7 cellular contexts compared by ENCODE assay signal in the genomic region with DNA sequence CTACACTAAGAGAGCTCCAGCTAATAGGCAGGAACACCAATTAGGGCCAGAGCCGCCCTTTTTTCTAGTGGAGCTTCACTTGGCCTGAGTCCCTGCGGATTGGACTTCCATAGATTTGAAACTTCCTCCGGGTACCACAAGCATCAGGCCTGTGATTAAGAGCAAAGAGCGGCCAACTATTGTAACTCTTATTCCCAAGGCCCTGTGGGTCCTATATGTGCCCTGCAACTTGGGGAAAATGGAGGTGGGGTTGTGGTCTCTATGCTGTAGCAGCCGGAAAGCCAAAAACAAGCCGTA. TPM values are rescaled to one million over a fixed set of nuclear protein-coding genes. Genes with fewer than 3 reads are reported as not detected.
A peak's percentile ranks its signal among the peaks of the same experiment; 100 is the strongest.
DNase-seq lines count a peak whose midpoint lies in the region; ATAC-seq and TF ChIP-seq lines count a peak whose summit lies in the region.

Gene NCBP2L (plus strand): TSS at position 198 of the 297 bp plus-strand sequence. CDS start 16,488 bp downstream, outside the sequence.

- H3K36me3 Mint-ChIP-seq in activated T-helper 1 cell treated with anti-CD3 and anti-CD28 coated beads, Interleukin-12 subunit alpha, Interleukin-12 subunit beta, Interleukin-2, Interleukin-4 antibody, amounts not matched to agents 30 ng/mL and 10 ng/mL and 1 ng/mL, durations not matched to agents 14 hours and 24 hours and 36 hours (ENCODE audit: low read depth), result no peaks in the 10 kb centered on the region
- no peaks in the 10 kb centered on the region for H3K36me3 Mint-ChIP-seq in stimulated activated naive B cell treated with anti-CD40 and anti-IgM and Interleukin-4, amounts not matched to agents 10 μg/mL and 1 μg/mL and 100 μg/mL, for 72 hours

- CTCF ChIA-PET in HEK293 (lab: Yijun Ruan, JAX), result interaction anchor here (0.6 to 7.3 kb wide), 46 partner anchors 8 to 914 kb away, joined by 3 to 155 read pairs (median 4); partner anchors contain the start of gene PRPS1

- peak within 1 kb of the TSS; percentile 99 for H3K4me2 ChIP-seq in hepatocyte

- WGBS in hepatocyte (ENCODE audit: low lambda C conversion rate, missing lambda C conversion rate), result 79% methylated on average over 6 of the region's 6 CpGs

- H3K4me1 Mint-ChIP-seq in activated T-helper 1 cell treated with anti-CD3 and anti-CD28 coated beads, Interleukin-12 subunit alpha, Interleukin-12 subunit beta, Interleukin-2, Interleukin-4 antibody, amounts not matched to agents 30 ng/mL and 10 ng/mL and 1 ng/mL, durations not matched to agents 14 hours and 24 hours and 36 hours (ENCODE audit: low read depth), result peaks cover 13% of the 10 kb centered on the region
- peaks cover 11 to 20% of the 10 kb centered on the region in 2 donors for H3K4me1 Mint-ChIP-seq in stimulated activated naive B cell treated with anti-CD40 and anti-IgM and Interleukin-4, amounts not matched to agents 10 μg/mL and 1 μg/mL and 100 μg/mL, for 72 hours

- no peak for DNase-seq in activated T-helper 1 cell treated with anti-CD3 and anti-CD28 coated beads, Interleukin-12 subunit alpha, Interleukin-12 subunit beta, Interleukin-2, Interleukin-4 antibody, amounts not matched to agents 30 ng/mL and 10 ng/mL and 1 ng/mL, durations not matched to agents 14 hours and 24 hours and 36 hours (ENCODE audit: low spot score)
- no peak for DNase-seq in hepatocyte (ENCODE audit: low spot score)
- no peak for DNase-seq in stimulated activated naive B cell treated with anti-CD40 and anti-IgM and Interleukin-4, amounts not matched to agents 10 μg/mL and 1 μg/mL and 100 μg/mL, for 72 hours
- DNase-seq in NCI-H446 treated with DMSO at 0.1 percent for 48 hours (lab: John Stamatoyannopoulos, UW), result no peak
- no peak for DNase-seq in GDM1 (lab: John Stamatoyannopoulos, UW)

- intact Hi-C loops in activated T-helper 1 cell treated with anti-CD3 and anti-CD28 coated beads, Interleukin-12 subunit alpha, Interleukin-12 subunit beta, Interleukin-2, Interleukin-4 antibody, amounts not matched to agents 30 ng/mL and 10 ng/mL and 1 ng/mL, durations not matched to agents 14 hours and 24 hours and 36 hours (cut with micrococcal nuclease), result loop anchor here (1.0 to 5.0 kb wide), 13 partner anchors 35 to 883 kb away; partner anchors contain the start of genes ATG4A and PSMD10

- H3K79me2 ChIP-seq in hepatocyte, result peaks cover 27% of the 10 kb centered on the region

- no peak for TF ChIP-seq CTCF in HEK293 (tag by site-specific recombination; IDR thresholded peaks at IDR 0.05)
- no peak for TF ChIP-seq CTCF in hepatocyte (IDR thresholded peaks at IDR 0.05; ENCODE audit: poor library complexity)

- H3K36me3 ChIP-seq in HEK293 (ENCODE audit: control insufficient read depth in 2 of 2, insufficient read depth in 1 of 2, low read length in 2 of 2) (no peaks in the 10 kb centered on the region), hepatocyte (replicated peaks; ENCODE audit: insufficient read depth, low read depth) (no peaks in the 10 kb centered on the region)

- H3K27ac Mint-ChIP-seq in activated T-helper 1 cell treated with anti-CD3 and anti-CD28 coated beads, Interleukin-12 subunit alpha, Interleukin-12 subunit beta, Interleukin-2, Interleukin-4 antibody, amounts not matched to agents 30 ng/mL and 10 ng/mL and 1 ng/mL, durations not matched to agents 14 hours and 24 hours and 36 hours, result peak within 1 kb of the TSS; percentile 71
- no peak within 1 kb of the TSS for H3K27ac Mint-ChIP-seq in stimulated activated naive B cell treated with anti-CD40 and anti-IgM and Interleukin-4, amounts not matched to agents 10 μg/mL and 1 μg/mL and 100 μg/mL, for 72 hours

- H3K4me3 ChIP-seq in HEK293 (ENCODE audit: low read depth, low read length) (no peak within 1 kb of the TSS), hepatocyte (peak within 1 kb of the TSS; percentile 77)

- H3K4me1 ChIP-seq in HEK293 (ENCODE audit: control insufficient read depth, insufficient read depth, low read length) (peaks cover 3% of the 10 kb centered on the region; the same call in 1 of the 2 replicates), hepatocyte (ENCODE audit: insufficient read depth) (peaks cover 33% of the 10 kb centered on the region)

- H3K9me2 ChIP-seq in hepatocyte (replicated peaks; ENCODE audit: insufficient read depth), result no peaks in the 10 kb centered on the region

- peak within 1 kb of the TSS; percentile 48 for H2AFZ ChIP-seq in hepatocyte

- H3K9me3 Mint-ChIP-seq in activated T-helper 1 cell treated with anti-CD3 and anti-CD28 coated beads, Interleukin-12 subunit alpha, Interleukin-12 subunit beta, Interleukin-2, Interleukin-4 antibody, amounts not matched to agents 30 ng/mL and 10 ng/mL and 1 ng/mL, durations not matched to agents 14 hours and 24 hours and 36 hours, result no peaks in the 10 kb centered on the region
- no peaks in the 10 kb centered on the region for H3K9me3 Mint-ChIP-seq in stimulated activated naive B cell treated with anti-CD40 and anti-IgM and Interleukin-4, amounts not matched to agents 10 μg/mL and 1 μg/mL and 100 μg/mL, for 72 hours

- ATAC-seq in stimulated activated naive B cell treated with anti-CD40 and anti-IgM and Interleukin-4, amounts not matched to agents 10 μg/mL and 1 μg/mL and 100 μg/mL, for 72 hours (replicated peaks), result no peak
- ATAC-seq in HG03520 (IDR thresholded peaks at IDR 0.05; ENCODE audit: unreplicated experiment), result no peak

- peaks cover 5% of the 10 kb centered on the region for H3K27me3 ChIP-seq in hepatocyte

- peaks cover 12% of the 10 kb centered on the region for H3K27me3 Mint-ChIP-seq in activated T-helper 1 cell treated with anti-CD3 and anti-CD28 coated beads, Interleukin-12 subunit alpha, Interleukin-12 subunit beta, Interleukin-2, Interleukin-4 antibody, amounts not matched to agents 30 ng/mL and 10 ng/mL and 1 ng/mL, durations not matched to agents 14 hours and 24 hours and 36 hours (ENCODE audit: insufficient read depth)
- peaks cover 0 to 17% of the 10 kb centered on the region in 2 donors for H3K27me3 Mint-ChIP-seq in stimulated activated naive B cell treated with anti-CD40 and anti-IgM and Interleukin-4, amounts not matched to agents 10 μg/mL and 1 μg/mL and 100 μg/mL, for 72 hours

- no peaks in the 10 kb centered on the region for H4K20me1 ChIP-seq in hepatocyte (ENCODE audit: insufficient read depth, poor library complexity, severe bottlenecking)

- POLR2A ChIA-PET in HEK293 (lab: Yijun Ruan, JAX), result interaction anchor here (1.1 to 2.8 kb wide), 4 partner anchors 46 to 118 kb away, joined by 4 to 33 read pairs (median 4); partner anchors contain the start of gene MID2

- no peaks in the 10 kb centered on the region for H3K9me3 ChIP-seq in HEK293 (ENCODE audit: control insufficient read depth, insufficient read depth, low read depth, low read length)
- H3K9me3 ChIP-seq in hepatocyte (ENCODE audit: low read depth), result no peaks in the 10 kb centered on the region

- H3K4me3 Mint-ChIP-seq in activated T-helper 1 cell treated with anti-CD3 and anti-CD28 coated beads, Interleukin-12 subunit alpha, Interleukin-12 subunit beta, Interleukin-2, Interleukin-4 antibody, amounts not matched to agents 30 ng/mL and 10 ng/mL and 1 ng/mL, durations not matched to agents 14 hours and 24 hours and 36 hours, result peak within 1 kb of the TSS; percentile 87
- peak within 1 kb of the TSS; percentile 79 to 80 for H3K4me3 Mint-ChIP-seq in stimulated activated naive B cell treated with anti-CD40 and anti-IgM and Interleukin-4, amounts not matched to agents 10 μg/mL and 1 μg/mL and 100 μg/mL, for 72 hours

- H3K27ac ChIP-seq in HEK293 (ENCODE audit: extremely low read depth, low read depth, low read length) (peak within 1 kb of the TSS; percentile 57), hepatocyte (peak within 1 kb of the TSS; percentile 60)

TF ChIP-seq in HEK293, 187 proteins besides CTCF, POLR2A, EP300 and RAD21:
- 0 out of 2 replicates have a peak, but pooled peaks have one; percentile 4 for TF ChIP-seq ZFHX2 (tag by site-specific recombination; conservative IDR thresholded peaks at IDR 0.05)
- TF ChIP-seq ZNF501 (tag by site-specific recombination; IDR thresholded peaks at IDR 0.05), result no peak

RNA-seq across cellular contexts. Expression of gene NCBP2L, which starts in this region (rescaled TPM):
- total RNA-seq in activated T-helper 1 cell treated with anti-CD3 and anti-CD28 coated beads, Interleukin-12 subunit alpha, Interleukin-12 subunit beta, Interleukin-2, Interleukin-4 antibody, amounts not matched to agents 30 ng/mL and 10 ng/mL and 1 ng/mL, durations not matched to agents 14 hours and 24 hours and 36 hours, result not detected in 2 replicates
- not detected in 2 replicates for total RNA-seq in hepatocyte
- polyA plus RNA-seq in hepatocyte, result 0.39 TPM in 1 of 2 replicates, not detected in the other
